In the genomic region with DNA sequence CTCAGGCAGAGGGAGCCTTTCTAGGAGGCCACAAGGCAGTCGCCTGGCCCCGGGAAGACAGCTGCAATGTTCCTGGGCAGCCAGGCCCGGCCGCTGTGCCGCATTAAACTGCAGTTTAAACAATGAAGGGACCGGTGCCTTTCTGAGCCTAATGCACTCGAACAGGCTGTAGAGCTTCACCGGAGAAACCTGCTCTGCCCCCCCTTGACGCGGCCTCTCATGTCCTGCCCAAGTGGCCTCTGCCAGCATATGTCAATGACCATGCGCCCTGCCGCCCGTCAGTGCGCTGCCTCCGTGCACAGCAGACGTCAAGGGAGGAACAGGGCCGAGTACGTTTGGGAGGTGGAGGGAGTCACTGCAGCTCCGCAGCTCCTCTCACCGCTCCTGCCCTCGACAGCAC, we compare ENCODE assay signal across 2 cellular contexts.
TF ChIP-seq lines count a peak whose summit lies in the region.

No MANE protein-coding gene starts in this region.

TF ChIP-seq in HEK293, 187 proteins besides CTCF, POLR2A, EP300 and RAD21:
- peak; percentile 25; the same call in 1 of the 2 replicates for TF ChIP-seq FEZF1 (tag by site-specific recombination; IDR thresholded peaks at IDR 0.05)
- no peak for TF ChIP-seq ZNF610 (tag by site-specific recombination; IDR thresholded peaks at IDR 0.05; ENCODE audit: borderline replicate concordance)
- peak; percentile 16; the same call in 1 of the 2 replicates for TF ChIP-seq ZNF600 (tag by site-specific recombination; IDR thresholded peaks at IDR 0.05)
- no peak for TF ChIP-seq ZNF585B (tag by site-specific recombination; IDR thresholded peaks at IDR 0.05)

TF ChIP-seq in K562, 482 proteins besides CTCF, POLR2A, EP300 and RAD21:
- TF ChIP-seq BDP1 (IDR thresholded peaks at IDR 0.05; ENCODE audit: insufficient read depth, insufficient read length) (no peak), POLR2AphosphoS5 (IDR thresholded peaks at IDR 0.05; ENCODE audit: control insufficient read depth, insufficient read depth, low read depth, low read length) (no peak), SLC30A9 (CRISPR knock-in tag; IDR thresholded peaks at IDR 0.05) (no peak), AFF4 (CRISPR knock-in tag; IDR thresholded peaks at IDR 0.05) (no peak), ZNF586 (CRISPR knock-in tag; conservative IDR thresholded peaks at IDR 0.05) (no peak), SRSF3 (IDR thresholded peaks at IDR 0.05; ENCODE audit: insufficient read depth, low read length) (no peak), SREBF2 (CRISPR knock-in tag; IDR thresholded peaks at IDR 0.05) (no peak), ZNF121 (CRISPR knock-in tag; conservative IDR thresholded peaks at IDR 0.05) (no peak), USF1 (CRISPR knock-in tag; IDR thresholded peaks at IDR 0.05) (no peak), MTF1 (CRISPR knock-in tag; IDR thresholded peaks at IDR 0.05; ENCODE audit: borderline replicate concordance) (no peak), ZNF124 (CRISPR knock-in tag; IDR thresholded peaks at IDR 0.05) (no peak), ZC3H11A (IDR thresholded peaks at IDR 0.05; ENCODE audit: low read depth, low read length) (no peak), KAT7 (CRISPR knock-in tag; IDR thresholded peaks at IDR 0.05; ENCODE audit: borderline replicate concordance) (no peak)
- TF ChIP-seq, protein P1, sequence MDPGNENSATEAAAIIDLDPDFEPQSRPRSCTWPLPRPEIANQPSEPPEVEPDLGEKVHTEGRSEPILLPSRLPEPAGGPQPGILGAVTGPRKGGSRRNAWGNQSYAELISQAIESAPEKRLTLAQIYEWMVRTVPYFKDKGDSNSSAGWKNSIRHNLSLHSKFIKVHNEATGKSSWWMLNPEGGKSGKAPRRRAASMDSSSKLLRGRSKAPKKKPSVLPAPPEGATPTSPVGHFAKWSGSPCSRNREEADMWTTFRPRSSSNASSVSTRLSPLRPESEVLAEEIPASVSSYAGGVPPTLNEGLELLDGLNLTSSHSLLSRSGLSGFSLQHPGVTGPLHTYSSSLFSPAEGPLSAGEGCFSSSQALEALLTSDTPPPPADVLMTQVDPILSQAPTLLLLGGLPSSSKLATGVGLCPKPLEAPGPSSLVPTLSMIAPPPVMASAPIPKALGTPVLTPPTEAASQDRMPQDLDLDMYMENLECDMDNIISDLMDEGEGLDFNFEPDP (CRISPR knock-in tag; IDR thresholded peaks at IDR 0.05) = no peak
- TF ChIP-seq, protein P2, sequence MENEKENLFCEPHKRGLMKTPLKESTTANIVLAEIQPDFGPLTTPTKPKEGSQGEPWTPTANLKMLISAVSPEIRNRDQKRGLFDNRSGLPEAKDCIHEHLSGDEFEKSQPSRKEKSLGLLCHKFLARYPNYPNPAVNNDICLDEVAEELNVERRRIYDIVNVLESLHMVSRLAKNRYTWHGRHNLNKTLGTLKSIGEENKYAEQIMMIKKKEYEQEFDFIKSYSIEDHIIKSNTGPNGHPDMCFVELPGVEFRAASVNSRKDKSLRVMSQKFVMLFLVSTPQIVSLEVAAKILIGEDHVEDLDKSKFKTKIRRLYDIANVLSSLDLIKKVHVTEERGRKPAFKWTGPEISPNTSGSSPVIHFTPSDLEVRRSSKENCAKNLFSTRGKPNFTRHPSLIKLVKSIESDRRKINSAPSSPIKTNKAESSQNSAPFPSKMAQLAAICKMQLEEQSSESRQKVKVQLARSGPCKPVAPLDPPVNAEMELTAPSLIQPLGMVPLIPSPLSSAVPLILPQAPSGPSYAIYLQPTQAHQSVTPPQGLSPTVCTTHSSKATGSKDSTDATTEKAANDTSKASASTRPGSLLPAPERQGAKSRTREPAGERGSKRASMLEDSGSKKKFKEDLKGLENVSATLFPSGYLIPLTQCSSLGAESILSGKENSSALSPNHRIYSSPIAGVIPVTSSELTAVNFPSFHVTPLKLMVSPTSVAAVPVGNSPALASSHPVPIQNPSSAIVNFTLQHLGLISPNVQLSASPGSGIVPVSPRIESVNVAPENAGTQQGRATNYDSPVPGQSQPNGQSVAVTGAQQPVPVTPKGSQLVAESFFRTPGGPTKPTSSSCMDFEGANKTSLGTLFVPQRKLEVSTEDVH (IDR thresholded peaks at IDR 0.05; ENCODE audit: low read depth, partially characterized antibody) = no peak
TF ChIP-seq in K562: peak in this region for 0.
